Comparison of ENCODE assay signal across 18 cellular contexts in genomic region chr3:37968232-37968631, GRCh38. TPM values are rescaled to one million over a fixed set of nuclear protein-coding genes. Genes with fewer than 3 reads are reported as not detected.
DNase-seq lines count a peak whose midpoint lies in the region; ATAC-seq and TF ChIP-seq lines count a peak whose summit lies in the region.
"Had no signal": no experiment of that assay in that cellular context is flagged by ENCODE, and none has a peak within 500 bp of the region (broad histone marks: within the 10 kb centered on the region; RNA-seq: fewer than 3 reads in every experiment).

No MANE protein-coding gene starts in this region.

- peak overlapping the region; percentile 19 for H3K9ac ChIP-seq in skeletal muscle satellite cell (ENCODE audit: low read depth, low read length)
- H3K9ac ChIP-seq: GM23248 had no signal

- H3K9me3 ChIP-seq in right cardiac atrium (ENCODE audit: control insufficient read depth, low read length) (no peaks in the 10 kb centered on the region), right atrium auricular region (no peaks in the 10 kb centered on the region), lung (ENCODE audit: control insufficient read depth in 2 of 2, insufficient read depth in 1 of 2, low read length in 1 of 2) (no peaks in the 10 kb centered on the region), skeletal muscle satellite cell (replicated peaks; ENCODE audit: low read length) (no peaks in the 10 kb centered on the region), T-helper 17 cell (ENCODE audit: control insufficient read depth, low read length, poor library complexity, severe bottlenecking) (no peaks in the 10 kb centered on the region)

- H3K27me3 Mint-ChIP-seq in T-helper 17 cell: peaks cover 7% of the 10 kb centered on the region

- no peak overlapping the region for H3K4me3 ChIP-seq in right cardiac atrium (ENCODE audit: low read length)
- H3K4me3 ChIP-seq in right atrium auricular region: no peak overlapping the region
- H3K4me3 ChIP-seq in lung: no peak overlapping the region
- H3K4me3 ChIP-seq in skeletal muscle satellite cell (ENCODE audit: low read length): no peak overlapping the region
- H3K4me3 ChIP-seq: GM23248 had no signal

- H3K36me3 ChIP-seq in right atrium auricular region: no peaks in the 10 kb centered on the region
- peaks cover 0 to 3% of the 10 kb centered on the region in 2 donors for H3K36me3 ChIP-seq in lung (ENCODE audit: control insufficient read depth in 2 of 2, insufficient read depth in 2 of 2, low read length in 2 of 2)
- peaks cover 19% of the 10 kb centered on the region for H3K36me3 ChIP-seq in skeletal muscle satellite cell (ENCODE audit: insufficient read depth, low read length)

- DNase-seq in right cardiac atrium (no peak), right atrium auricular region (ENCODE audit: low spot score) (no peak), lung (ENCODE audit: low spot score) (no peak), T-helper 17 cell (no peak), SIG-M5 (lab: John Stamatoyannopoulos, UW) (no peak), G401 (ENCODE audit: low spot score) (no peak)
- DNase-seq in stimulated activated naive CD4-positive, alpha-beta T cell (lab: John Stamatoyannopoulos, UW): no peak
- DNase-seq: GF-D8, GM23248, HCEC 1CT, IMR-90, Karpas-422, MM.1S, NCI-H1092 treated with DMSO at 0.1 percent for 48 hours, NCI-H1694, NCI-H2227 treated with DMSO at 0.1 percent for 48 hours, NCI-H524 had no signal

- ATAC-seq in right cardiac atrium: peak in 1 of 2 donors; percentile 8
- ATAC-seq in lung (ENCODE audit: insufficient read depth, low FRiP score): no peak
- no peak for ATAC-seq in T-helper 17 cell

- WGBS in right cardiac atrium: 50% methylated on average over 9 of the region's 9 CpGs
- 80 to 87% methylated on average over 9 of the region's 9 CpGs for WGBS in lung, 2 donors

- H3K4me1 Mint-ChIP-seq in T-helper 17 cell: peaks cover 4% of the 10 kb centered on the region

- H3K27ac Mint-ChIP-seq in T-helper 17 cell: no peak overlapping the region

- H3K4me1 ChIP-seq in right cardiac atrium (ENCODE audit: control insufficient read depth, insufficient read depth, low read length) (peaks cover 4% of the 10 kb centered on the region), right atrium auricular region (peaks cover 0 to 26% of the 10 kb centered on the region in 2 donors), lung (ENCODE audit: control insufficient read depth in 2 of 2, insufficient read depth in 2 of 2, low read length in 2 of 2) (peaks cover 0 to 15% of the 10 kb centered on the region in 2 donors), skeletal muscle satellite cell (ENCODE audit: control insufficient read depth, insufficient read depth, low read length) (peaks cover 37% of the 10 kb centered on the region)

- H3K4me2 ChIP-seq in skeletal muscle satellite cell (ENCODE audit: low read length): no peak overlapping the region

- in situ Hi-C loops in G401 (cut with HindIII; ENCODE audit: low sequenced_read_pairs): no loop called here

- H3K4me3 Mint-ChIP-seq in T-helper 17 cell: no peak overlapping the region

- no peaks in the 10 kb centered on the region for H3K27me3 ChIP-seq in right cardiac atrium (ENCODE audit: control insufficient read depth, insufficient read depth)
- H3K27me3 ChIP-seq in right atrium auricular region: no peaks in the 10 kb centered on the region
- no peaks in the 10 kb centered on the region for H3K27me3 ChIP-seq in lung (ENCODE audit: control insufficient read depth, insufficient read depth)
- H3K27me3 ChIP-seq in skeletal muscle satellite cell (ENCODE audit: control insufficient read depth, insufficient read depth, low read length): no peaks in the 10 kb centered on the region

- intact Hi-C loops in right cardiac atrium (cut with DNase I): loop anchor here in 3 of 4 donors (2.0 to 5.0 kb wide), 3 partner anchors 111 to 113 kb away; no protein-coding TSS in a partner anchor

- no peak for TF ChIP-seq CTCF in right atrium auricular region (IDR thresholded peaks at IDR 0.05)
- no peak for TF ChIP-seq CTCF in lung (IDR thresholded peaks at IDR 0.05; ENCODE audit: control extremely low read depth, extremely low read depth)

- H3K27ac ChIP-seq in right cardiac atrium (ENCODE audit: low read length) (peak overlapping the region; percentile 69), right atrium auricular region (peak overlapping the region in 1 of 2 donors; percentile 41), lung (ENCODE audit: low read depth in 1 of 2, low read length in 1 of 2) (peak overlapping the region; percentile 11 to 69)
- H3K27ac ChIP-seq: GM23248 had no signal

- no peaks in the 10 kb centered on the region for H3K36me3 Mint-ChIP-seq in T-helper 17 cell (ENCODE audit: low read depth)

RNA-seq across cellular contexts. Expression of gene VILL, which starts 22.4 kb away (rescaled TPM):
- total RNA-seq in right cardiac atrium (1 to 10 TPM; 4.0 to 9.7 (median 8.8) TPM), right atrium auricular region (10 to 100 TPM in 1 of 2 donors, 1 to 10 TPM in 1; 4.2 to 12.2 TPM), lung (10 to 100 TPM; 18.2 to 26.8 TPM), T-helper 17 cell (10 to 100 TPM; 21.6 to 30.1 TPM)
- polyA plus RNA-seq in right cardiac atrium (5.4 TPM), lung (10 to 100 TPM; 10.2 to 32.3 TPM)
- 4.3 and 7.6 TPM in 2 replicates for total RNA-seq in skeletal muscle satellite cell (2012; rRNA removed)
- total RNA-seq in G401 (2014; rRNA removed; shearing (Covaris generic)): 7.1 and 8.2 TPM in 2 replicates
